In the genomic region with DNA sequence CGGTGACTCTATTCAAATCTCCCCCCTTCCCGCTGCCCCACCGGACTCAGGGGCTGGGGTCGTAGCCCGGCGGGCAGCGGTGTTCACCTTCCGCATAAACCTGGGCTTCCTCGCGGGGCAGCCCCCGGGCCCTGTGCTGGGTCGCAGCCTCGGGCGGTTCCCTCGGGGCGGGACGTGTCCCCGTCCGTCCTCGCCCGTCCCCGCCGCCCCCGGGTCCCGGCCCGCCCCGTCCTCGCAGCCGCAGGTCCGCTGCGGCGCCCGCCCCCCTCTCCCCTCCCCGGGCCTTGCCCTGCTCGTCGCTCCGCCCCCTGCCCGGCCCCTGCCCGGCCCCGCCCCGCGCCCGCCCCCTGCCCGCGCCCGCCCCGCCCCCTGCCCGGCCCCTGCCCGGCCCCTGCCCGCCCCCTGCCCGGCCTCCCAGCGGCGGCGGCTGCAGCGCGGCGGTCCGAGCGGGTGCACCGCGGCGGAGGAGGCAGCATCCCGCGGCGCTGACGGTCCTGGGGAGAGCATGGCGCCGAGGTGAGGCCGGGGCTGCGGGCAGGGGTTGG, we compare ENCODE assay signal across 8 cellular contexts.
DNase-seq lines count a peak whose midpoint lies in the region; ATAC-seq and TF ChIP-seq lines count a peak whose summit lies in the region.

A gene (plus strand): TSS at position 440 of the 545 bp plus-strand sequence. CDS start 66 bp downstream, at position 506.

- DNase-seq in AG04449 (ENCODE audit: low read depth, low spot score) (no peak), HK-2 (ENCODE audit: unreplicated experiment) (peak; percentile 56), epithelial cell of esophagus (ENCODE audit: low read depth) (peak; percentile 52)
- peak; percentile 36 to 44 for DNase-seq in activated CD4-positive, alpha-beta T cell treated with anti-CD3 and anti-CD28 coated beads, Interleukin-2, amount 50 U/mL, for 48 hours

- CTCF ChIA-PET in AG04449 (lab: Yijun Ruan, JAX) = no interaction called here

- no peaks in the 10 kb centered on the region for H3K9me3 ChIP-seq in mucosa of rectum (ENCODE audit: control insufficient read depth in 2 of 2, low read length in 2 of 2)
- peaks cover 0 to 10% (median 5%) of the 10 kb centered on the region in 5 donors for H3K9me3 ChIP-seq in subcutaneous abdominal adipose tissue (ENCODE audit: control insufficient read depth in 5 of 5, low read length in 5 of 5)

- peaks cover 2 to 5% of the 10 kb centered on the region in 2 donors for H3K4me1 ChIP-seq in mucosa of rectum (ENCODE audit: control insufficient read depth in 2 of 2, insufficient read depth in 2 of 2, low read length in 2 of 2)
- peaks cover 1 to 50% (median 39%) of the 10 kb centered on the region in 5 donors for H3K4me1 ChIP-seq in subcutaneous abdominal adipose tissue (ENCODE audit: control insufficient read depth in 5 of 5, insufficient read depth in 5 of 5, low read length in 5 of 5)

- peaks cover 21 to 22% of the 10 kb centered on the region in 2 donors for H3K27me3 ChIP-seq in mucosa of rectum (ENCODE audit: control insufficient read depth in 2 of 2, insufficient read depth in 2 of 2, low read length in 2 of 2)
- H3K27me3 ChIP-seq in subcutaneous abdominal adipose tissue (ENCODE audit: control insufficient read depth in 5 of 5, insufficient read depth in 4 of 5, low read length in 5 of 5) = peaks cover 0 to 7% (median 0%) of the 10 kb centered on the region in 5 donors

- H3K36me3 ChIP-seq in mucosa of rectum (ENCODE audit: control insufficient read depth in 2 of 2, insufficient read depth in 2 of 2, low read length in 2 of 2) (no peaks in the 10 kb centered on the region), subcutaneous abdominal adipose tissue (ENCODE audit: control insufficient read depth in 5 of 5, insufficient read depth in 5 of 5, low read length in 5 of 5) (peaks cover 0 to 3% (median 2%) of the 10 kb centered on the region in 5 donors)

- peak within 1 kb of the TSS in 1 of 2 donors; percentile 43 for H3K9ac ChIP-seq in mucosa of rectum (ENCODE audit: low read depth in 1 of 2, low read length in 2 of 2)
- peak within 1 kb of the TSS in 4 of 5 donors; percentile 45 to 68 (median 56) for H3K9ac ChIP-seq in subcutaneous abdominal adipose tissue (ENCODE audit: low read length in 5 of 5)

- H3K4me3 ChIP-seq in AG04449 (ENCODE audit: low read depth, low read length) (peak within 1 kb of the TSS; percentile 60), epithelial cell of esophagus (ENCODE audit: low read length) (peak within 1 kb of the TSS; percentile 26), mucosa of rectum (ENCODE audit: low read length in 2 of 2) (peak within 1 kb of the TSS; percentile 13 to 35), subcutaneous abdominal adipose tissue (ENCODE audit: low read depth in 1 of 5, low read length in 5 of 5) (peak within 1 kb of the TSS in 4 of 5 donors; percentile 55 to 67 (median 59))

- H3K27ac ChIP-seq in mucosa of rectum (ENCODE audit: low read depth in 2 of 2, low read length in 2 of 2) = peak within 1 kb of the TSS in 1 of 2 donors; percentile 23
- H3K27ac ChIP-seq in subcutaneous abdominal adipose tissue (ENCODE audit: low read depth, low read length) = peak within 1 kb of the TSS; percentile 60

- TF ChIP-seq CTCF in AG04449 (IDR thresholded peaks at IDR 0.05; ENCODE audit: insufficient read depth, low read length, missing control alignments) (no peak), epithelial cell of esophagus (IDR thresholded peaks at IDR 0.05; ENCODE audit: insufficient read depth, low read depth, low read length, missing control alignments) (no peak)

- no peak for ATAC-seq in HG03571 (IDR thresholded peaks at IDR 0.05; ENCODE audit: unreplicated experiment)
- ATAC-seq in GM19397 (IDR thresholded peaks at IDR 0.05; ENCODE audit: unreplicated experiment) = no peak

- POLR2A ChIA-PET in AG04449 (lab: Yijun Ruan, JAX) = no interaction called here
